1 cellular context compared by ENCODE assay signal in the genomic region with DNA sequence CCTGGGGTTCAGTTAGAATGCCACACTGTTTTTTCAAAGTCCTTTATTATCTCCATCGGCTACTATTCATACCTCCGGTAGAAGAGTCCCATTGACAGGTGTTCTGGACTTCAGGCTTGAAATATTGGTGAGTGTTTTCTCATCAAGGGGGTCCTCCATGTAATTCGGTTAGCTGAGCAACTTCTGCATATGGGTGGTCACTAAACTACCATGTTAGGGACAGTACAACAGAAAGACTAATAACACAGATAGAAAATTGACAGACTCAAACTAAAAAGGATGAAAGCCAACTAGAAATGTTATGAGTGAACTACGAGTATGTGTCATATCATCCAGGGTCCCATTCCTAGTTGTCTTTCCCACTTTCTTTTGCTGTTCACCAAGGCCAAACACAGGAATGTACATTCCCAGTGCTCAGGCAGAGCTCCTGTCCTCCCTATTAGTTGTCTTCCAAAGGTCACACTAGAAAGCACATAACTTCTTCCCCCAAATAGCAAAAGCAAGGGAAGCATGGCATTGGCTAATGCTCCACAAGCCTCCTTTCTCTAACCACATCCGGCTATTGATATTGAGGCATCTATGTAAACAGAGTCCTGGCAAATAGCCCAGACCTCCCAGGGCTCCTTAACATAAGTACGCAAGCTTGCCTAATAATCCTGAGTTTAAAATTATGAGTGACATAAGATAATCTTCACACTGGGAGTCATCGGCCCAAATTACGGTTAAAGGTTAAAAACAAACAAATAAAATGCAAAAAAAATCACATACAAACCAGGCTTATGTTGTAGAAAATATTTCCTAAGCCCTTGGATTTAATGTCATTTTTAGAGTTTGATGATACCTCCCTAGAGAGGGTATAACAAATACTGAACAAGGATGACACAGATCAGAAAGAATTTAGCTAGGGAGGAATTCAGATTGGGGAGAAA.
A peak's percentile ranks its signal among the peaks of the same experiment; 100 is the strongest.
TF ChIP-seq lines count a peak whose summit lies in the region.

No MANE protein-coding gene starts in this region.

TF ChIP-seq in HepG2, 621 proteins besides CTCF, POLR2A, EP300 and RAD21 (continued from another document and continues in another):
- TF ChIP-seq SMYD3 (CRISPR knock-in tag; IDR thresholded peaks at IDR 0.05) = peak; percentile 97
- TF ChIP-seq MAFG (CRISPR knock-in tag; IDR thresholded peaks at IDR 0.05) = no peak
- no peak for TF ChIP-seq FIP1L1 (IDR thresholded peaks at IDR 0.05; ENCODE audit: borderline replicate concordance, insufficient read depth, low read depth, low read length)
- TF ChIP-seq BRCA1 (CRISPR knock-in tag; IDR thresholded peaks at IDR 0.05) = no peak
- TF ChIP-seq, protein P1, sequence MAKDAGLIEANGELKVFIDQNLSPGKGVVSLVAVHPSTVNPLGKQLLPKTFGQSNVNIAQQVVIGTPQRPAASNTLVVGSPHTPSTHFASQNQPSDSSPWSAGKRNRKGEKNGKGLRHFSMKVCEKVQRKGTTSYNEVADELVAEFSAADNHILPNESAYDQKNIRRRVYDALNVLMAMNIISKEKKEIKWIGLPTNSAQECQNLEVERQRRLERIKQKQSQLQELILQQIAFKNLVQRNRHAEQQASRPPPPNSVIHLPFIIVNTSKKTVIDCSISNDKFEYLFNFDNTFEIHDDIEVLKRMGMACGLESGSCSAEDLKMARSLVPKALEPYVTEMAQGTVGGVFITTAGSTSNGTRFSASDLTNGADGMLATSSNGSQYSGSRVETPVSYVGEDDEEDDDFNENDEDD (CRISPR knock-in tag; IDR thresholded peaks at IDR 0.05; ENCODE audit: borderline replicate concordance) = peak; percentile 56; the same call in 1 of the 2 replicates
- no peak for TF ChIP-seq PAF1 (CRISPR knock-in tag; IDR thresholded peaks at IDR 0.05)
- no peak for TF ChIP-seq PRMT3 (CRISPR knock-in tag; IDR thresholded peaks at IDR 0.05; ENCODE audit: borderline replicate concordance, low read depth)
- TF ChIP-seq KAT2B (IDR thresholded peaks at IDR 0.05; ENCODE audit: borderline replicate concordance, low read depth, low read length) = no peak
- TF ChIP-seq ZNF430 (CRISPR knock-in tag; IDR thresholded peaks at IDR 0.05) = peak; percentile 70; the same call in 1 of the 2 replicates
- TF ChIP-seq, protein P2, sequence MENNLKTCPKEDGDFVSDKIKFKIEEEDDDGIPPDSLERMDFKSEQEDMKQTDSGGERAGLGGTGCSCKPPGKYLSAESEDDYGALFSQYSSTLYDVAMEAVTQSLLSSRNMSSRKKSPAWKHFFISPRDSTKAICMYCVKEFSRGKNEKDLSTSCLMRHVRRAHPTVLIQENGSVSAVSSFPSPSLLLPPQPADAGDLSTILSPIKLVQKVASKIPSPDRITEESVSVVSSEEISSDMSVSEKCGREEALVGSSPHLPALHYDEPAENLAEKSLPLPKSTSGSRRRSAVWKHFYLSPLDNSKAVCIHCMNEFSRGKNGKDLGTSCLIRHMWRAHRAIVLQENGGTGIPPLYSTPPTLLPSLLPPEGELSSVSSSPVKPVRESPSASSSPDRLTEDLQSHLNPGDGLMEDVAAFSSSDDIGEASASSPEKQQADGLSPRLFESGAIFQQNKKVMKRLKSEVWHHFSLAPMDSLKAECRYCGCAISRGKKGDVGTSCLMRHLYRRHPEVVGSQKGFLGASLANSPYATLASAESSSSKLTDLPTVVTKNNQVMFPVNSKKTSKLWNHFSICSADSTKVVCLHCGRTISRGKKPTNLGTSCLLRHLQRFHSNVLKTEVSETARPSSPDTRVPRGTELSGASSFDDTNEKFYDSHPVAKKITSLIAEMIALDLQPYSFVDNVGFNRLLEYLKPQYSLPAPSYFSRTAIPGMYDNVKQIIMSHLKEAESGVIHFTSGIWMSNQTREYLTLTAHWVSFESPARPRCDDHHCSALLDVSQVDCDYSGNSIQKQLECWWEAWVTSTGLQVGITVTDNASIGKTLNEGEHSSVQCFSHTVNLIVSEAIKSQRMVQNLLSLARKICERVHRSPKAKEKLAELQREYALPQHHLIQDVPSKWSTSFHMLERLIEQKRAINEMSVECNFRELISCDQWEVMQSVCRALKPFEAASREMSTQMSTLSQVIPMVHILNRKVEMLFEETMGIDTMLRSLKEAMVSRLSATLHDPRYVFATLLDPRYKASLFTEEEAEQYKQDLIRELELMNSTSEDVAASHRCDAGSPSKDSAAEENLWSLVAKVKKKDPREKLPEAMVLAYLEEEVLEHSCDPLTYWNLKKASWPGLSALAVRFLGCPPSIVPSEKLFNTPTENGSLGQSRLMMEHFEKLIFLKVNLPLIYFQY (CRISPR knock-in tag; IDR thresholded peaks at IDR 0.05; ENCODE audit: borderline replicate concordance) = peak; percentile 84; the same call in 1 of the 2 replicates
- peak; percentile 61; the same call in 1 of the 2 replicates for TF ChIP-seq SALL2 (CRISPR knock-in tag; IDR thresholded peaks at IDR 0.05)
- TF ChIP-seq, protein P3, sequence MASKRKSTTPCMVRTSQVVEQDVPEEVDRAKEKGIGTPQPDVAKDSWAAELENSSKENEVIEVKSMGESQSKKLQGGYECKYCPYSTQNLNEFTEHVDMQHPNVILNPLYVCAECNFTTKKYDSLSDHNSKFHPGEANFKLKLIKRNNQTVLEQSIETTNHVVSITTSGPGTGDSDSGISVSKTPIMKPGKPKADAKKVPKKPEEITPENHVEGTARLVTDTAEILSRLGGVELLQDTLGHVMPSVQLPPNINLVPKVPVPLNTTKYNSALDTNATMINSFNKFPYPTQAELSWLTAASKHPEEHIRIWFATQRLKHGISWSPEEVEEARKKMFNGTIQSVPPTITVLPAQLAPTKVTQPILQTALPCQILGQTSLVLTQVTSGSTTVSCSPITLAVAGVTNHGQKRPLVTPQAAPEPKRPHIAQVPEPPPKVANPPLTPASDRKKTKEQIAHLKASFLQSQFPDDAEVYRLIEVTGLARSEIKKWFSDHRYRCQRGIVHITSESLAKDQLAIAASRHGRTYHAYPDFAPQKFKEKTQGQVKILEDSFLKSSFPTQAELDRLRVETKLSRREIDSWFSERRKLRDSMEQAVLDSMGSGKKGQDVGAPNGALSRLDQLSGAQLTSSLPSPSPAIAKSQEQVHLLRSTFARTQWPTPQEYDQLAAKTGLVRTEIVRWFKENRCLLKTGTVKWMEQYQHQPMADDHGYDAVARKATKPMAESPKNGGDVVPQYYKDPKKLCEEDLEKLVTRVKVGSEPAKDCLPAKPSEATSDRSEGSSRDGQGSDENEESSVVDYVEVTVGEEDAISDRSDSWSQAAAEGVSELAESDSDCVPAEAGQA (IDR thresholded peaks at IDR 0.05; ENCODE audit: low read depth) = 0 out of 2 replicates have a peak, but pooled peaks have one; percentile 32
- TF ChIP-seq, protein P3 (CRISPR knock-in tag; IDR thresholded peaks at IDR 0.05; ENCODE audit: borderline replicate concordance) = no peak
- no peak for TF ChIP-seq HCFC1 (IDR thresholded peaks at IDR 0.05; ENCODE audit: low read depth, low read length)
- TF ChIP-seq, protein P4, sequence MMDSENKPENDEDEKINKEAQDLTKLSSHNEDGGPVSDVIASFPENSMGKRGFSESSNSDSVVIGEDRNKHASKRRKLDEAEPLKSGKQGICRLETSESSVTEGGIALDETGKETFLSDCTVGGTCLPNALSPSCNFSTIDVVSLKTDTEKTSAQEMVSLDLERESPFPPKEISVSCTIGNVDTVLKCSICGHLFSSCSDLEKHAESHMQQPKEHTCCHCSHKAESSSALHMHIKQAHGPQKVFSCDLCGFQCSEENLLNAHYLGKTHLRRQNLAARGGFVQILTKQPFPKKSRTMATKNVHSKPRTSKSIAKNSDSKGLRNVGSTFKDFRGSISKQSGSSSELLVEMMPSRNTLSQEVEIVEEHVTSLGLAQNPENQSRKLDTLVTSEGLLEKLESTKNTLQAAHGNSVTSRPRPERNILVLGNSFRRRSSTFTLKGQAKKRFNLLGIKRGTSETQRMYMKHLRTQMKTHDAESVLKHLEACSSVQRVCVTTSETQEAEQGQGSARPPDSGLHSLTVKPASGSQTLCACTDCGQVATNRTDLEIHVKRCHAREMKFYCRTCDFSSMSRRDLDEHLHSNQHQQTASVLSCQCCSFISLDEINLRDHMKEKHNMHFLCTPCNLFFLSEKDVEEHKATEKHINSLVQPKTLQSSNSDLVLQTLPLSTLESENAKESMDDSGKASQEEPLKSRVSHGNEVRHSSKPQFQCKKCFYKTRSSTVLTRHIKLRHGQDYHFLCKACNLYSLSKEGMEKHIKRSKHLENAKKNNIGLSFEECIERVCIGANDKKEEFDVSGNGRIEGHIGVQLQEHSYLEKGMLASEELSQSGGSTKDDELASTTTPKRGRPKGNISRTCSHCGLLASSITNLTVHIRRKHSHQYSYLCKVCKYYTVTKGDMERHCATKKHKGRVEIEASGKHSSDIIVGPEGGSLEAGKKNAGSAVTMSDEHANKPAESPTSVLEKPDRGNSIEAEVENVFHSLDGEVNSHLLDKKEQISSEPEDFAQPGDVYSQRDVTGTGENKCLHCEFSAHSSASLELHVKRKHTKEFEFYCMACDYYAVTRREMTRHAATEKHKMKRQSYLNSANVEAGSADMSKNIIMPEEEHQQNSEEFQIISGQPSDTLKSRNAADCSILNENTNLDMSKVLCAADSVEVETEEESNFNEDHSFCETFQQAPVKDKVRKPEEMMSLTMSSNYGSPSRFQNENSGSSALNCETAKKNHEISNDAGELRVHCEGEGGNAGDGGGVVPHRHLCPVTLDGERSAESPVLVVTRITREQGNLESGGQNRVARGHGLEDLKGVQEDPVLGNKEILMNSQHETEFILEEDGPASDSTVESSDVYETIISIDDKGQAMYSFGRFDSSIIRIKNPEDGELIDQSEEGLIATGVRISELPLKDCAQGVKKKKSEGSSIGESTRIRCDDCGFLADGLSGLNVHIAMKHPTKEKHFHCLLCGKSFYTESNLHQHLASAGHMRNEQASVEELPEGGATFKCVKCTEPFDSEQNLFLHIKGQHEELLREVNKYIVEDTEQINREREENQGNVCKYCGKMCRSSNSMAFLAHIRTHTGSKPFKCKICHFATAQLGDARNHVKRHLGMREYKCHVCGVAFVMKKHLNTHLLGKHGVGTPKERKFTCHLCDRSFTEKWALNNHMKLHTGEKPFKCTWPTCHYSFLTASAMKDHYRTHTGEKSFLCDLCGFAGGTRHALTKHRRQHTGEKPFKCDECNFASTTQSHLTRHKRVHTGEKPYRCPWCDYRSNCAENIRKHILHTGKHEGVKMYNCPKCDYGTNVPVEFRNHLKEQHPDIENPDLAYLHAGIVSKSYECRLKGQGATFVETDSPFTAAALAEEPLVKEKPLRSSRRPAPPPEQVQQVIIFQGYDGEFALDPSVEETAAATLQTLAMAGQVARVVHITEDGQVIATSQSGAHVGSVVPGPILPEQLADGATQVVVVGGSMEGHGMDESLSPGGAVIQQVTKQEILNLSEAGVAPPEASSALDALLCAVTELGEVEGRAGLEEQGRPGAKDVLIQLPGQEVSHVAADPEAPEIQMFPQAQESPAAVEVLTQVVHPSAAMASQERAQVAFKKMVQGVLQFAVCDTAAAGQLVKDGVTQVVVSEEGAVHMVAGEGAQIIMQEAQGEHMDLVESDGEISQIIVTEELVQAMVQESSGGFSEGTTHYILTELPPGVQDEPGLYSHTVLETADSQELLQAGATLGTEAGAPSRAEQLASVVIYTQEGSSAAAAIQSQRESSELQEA (CRISPR knock-in tag; IDR thresholded peaks at IDR 0.05; ENCODE audit: not compliant biosample characterization) = no peak
- peak; percentile 75; the same call in 1 of the 2 replicates for TF ChIP-seq ZNF607 (CRISPR knock-in tag; IDR thresholded peaks at IDR 0.05; ENCODE audit: borderline replicate concordance)
- peak; percentile 97 for TF ChIP-seq RARA (CRISPR knock-in tag; IDR thresholded peaks at IDR 0.05)
- TF ChIP-seq, protein P5, sequence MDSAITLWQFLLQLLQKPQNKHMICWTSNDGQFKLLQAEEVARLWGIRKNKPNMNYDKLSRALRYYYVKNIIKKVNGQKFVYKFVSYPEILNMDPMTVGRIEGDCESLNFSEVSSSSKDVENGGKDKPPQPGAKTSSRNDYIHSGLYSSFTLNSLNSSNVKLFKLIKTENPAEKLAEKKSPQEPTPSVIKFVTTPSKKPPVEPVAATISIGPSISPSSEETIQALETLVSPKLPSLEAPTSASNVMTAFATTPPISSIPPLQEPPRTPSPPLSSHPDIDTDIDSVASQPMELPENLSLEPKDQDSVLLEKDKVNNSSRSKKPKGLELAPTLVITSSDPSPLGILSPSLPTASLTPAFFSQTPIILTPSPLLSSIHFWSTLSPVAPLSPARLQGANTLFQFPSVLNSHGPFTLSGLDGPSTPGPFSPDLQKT (CRISPR knock-in tag; IDR thresholded peaks at IDR 0.05; ENCODE audit: borderline replicate concordance) = no peak
- TF ChIP-seq ZNF619 (CRISPR knock-in tag; IDR thresholded peaks at IDR 0.05) = no peak
- TF ChIP-seq, protein P6, sequence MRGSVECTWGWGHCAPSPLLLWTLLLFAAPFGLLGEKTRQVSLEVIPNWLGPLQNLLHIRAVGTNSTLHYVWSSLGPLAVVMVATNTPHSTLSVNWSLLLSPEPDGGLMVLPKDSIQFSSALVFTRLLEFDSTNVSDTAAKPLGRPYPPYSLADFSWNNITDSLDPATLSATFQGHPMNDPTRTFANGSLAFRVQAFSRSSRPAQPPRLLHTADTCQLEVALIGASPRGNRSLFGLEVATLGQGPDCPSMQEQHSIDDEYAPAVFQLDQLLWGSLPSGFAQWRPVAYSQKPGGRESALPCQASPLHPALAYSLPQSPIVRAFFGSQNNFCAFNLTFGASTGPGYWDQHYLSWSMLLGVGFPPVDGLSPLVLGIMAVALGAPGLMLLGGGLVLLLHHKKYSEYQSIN (CRISPR knock-in tag; IDR thresholded peaks at IDR 0.05; ENCODE audit: borderline replicate concordance) = no peak
- TF ChIP-seq ZBTB20 (CRISPR knock-in tag; IDR thresholded peaks at IDR 0.05; ENCODE audit: borderline replicate concordance, low read depth) = peak; percentile 93; the same call in 1 of the 2 replicates
- TF ChIP-seq ZNF775 (CRISPR knock-in tag; IDR thresholded peaks at IDR 0.05; ENCODE audit: borderline replicate concordance) = peak; percentile 73; the same call in 1 of the 2 replicates
- TF ChIP-seq ZNF432 (CRISPR knock-in tag; IDR thresholded peaks at IDR 0.05; ENCODE audit: borderline replicate concordance) = no peak
- TF ChIP-seq ZNF75D (CRISPR knock-in tag; IDR thresholded peaks at IDR 0.05; ENCODE audit: borderline replicate concordance) = no peak
- TF ChIP-seq MAZ (IDR thresholded peaks at IDR 0.05; ENCODE audit: borderline replicate concordance, low read depth, low read length) = peak; percentile 65
- TF ChIP-seq MAZ (CRISPR knock-in tag; IDR thresholded peaks at IDR 0.05; ENCODE audit: low read depth) = peak; percentile 58; the same call in 1 of the 2 replicates
- TF ChIP-seq CBX5 (CRISPR knock-in tag; IDR thresholded peaks at IDR 0.05; ENCODE audit: borderline replicate concordance) = peak; percentile 93
